Comparison of ENCODE assay signal across 8 cellular contexts in genomic region chr13:43878897-43879322, GRCh38. TPM values are rescaled to one million over a fixed set of nuclear protein-coding genes. Genes with fewer than 3 reads are reported as not detected.
DNase-seq lines count a peak whose midpoint lies in the region; ATAC-seq and TF ChIP-seq lines count a peak whose summit lies in the region.

No MANE protein-coding gene starts in this region.

- H3K4me2 ChIP-seq in PC-3 (ENCODE audit: low read length) = peak overlapping the region; percentile 99

- peaks cover 18% of the 10 kb centered on the region for H3K79me2 ChIP-seq in PC-3 (ENCODE audit: low read length)

- H3K27me3 ChIP-seq in PC-3 (ENCODE audit: low read length) (no peaks in the 10 kb centered on the region), brain microvascular endothelial cell (replicated peaks) (no peaks in the 10 kb centered on the region)

- in situ Hi-C loops in brain microvascular endothelial cell (cut with HindIII; ENCODE audit: low pct_ligation_motif_present, low sequenced_read_pairs) = no loop called here

- peak overlapping the region; percentile 76 for H3K27ac ChIP-seq in PC-3 (ENCODE audit: low read length)
- peak overlapping the region; percentile 93 for H3K27ac ChIP-seq in brain microvascular endothelial cell

- intact Hi-C loops in PC-3 (cut with micrococcal nuclease) = loop anchor here (2.0 to 10.0 kb wide), 4 partner anchors 74 to 792 kb away; no protein-coding TSS in a partner anchor

- H3K4me1 ChIP-seq in PC-3 (ENCODE audit: insufficient read depth, low read length) = peaks cover 45% of the 10 kb centered on the region

- peak; percentile 32 for ATAC-seq in GM18502 (IDR thresholded peaks at IDR 0.05; ENCODE audit: poor library complexity, unreplicated experiment)
- peak; percentile 26 for ATAC-seq in HG02938 (IDR thresholded peaks at IDR 0.05; ENCODE audit: unreplicated experiment)
- peak; percentile 44 for ATAC-seq in PC-3

- CTCF ChIA-PET in PC-3 (lab: Charles Lee) = no interaction called here

- no peaks in the 10 kb centered on the region for H3K9me2 ChIP-seq in PC-3 (replicated peaks; ENCODE audit: low read length)

- H3K4me3 ChIP-seq in PC-3 (ENCODE audit: low read length) (peak overlapping the region; percentile 70), brain microvascular endothelial cell (ENCODE audit: low read depth, low read length) (peak overlapping the region; percentile 78), iPS-11a (ENCODE audit: low read depth, low read length) (peak overlapping the region; percentile 60)

- BruUV-seq in PC-3 (replicated peaks; lab: Mats Ljungman, UMichigan) = no TSS peak

- no peaks in the 10 kb centered on the region for H4K20me1 ChIP-seq in PC-3 (ENCODE audit: low read length)

- H2AFZ ChIP-seq in PC-3 (ENCODE audit: low read length) = peak overlapping the region; percentile 78

- DNase-seq in AG09319 (ENCODE audit: extremely low read depth, low read depth) (peak; percentile 58), PC-3 (peak; percentile 45), brain microvascular endothelial cell (peak; percentile 77), renal cortical epithelial cell (ENCODE audit: low read depth) (peak; percentile 76)
- DNase-seq in activated CD8-positive, alpha-beta memory T cell treated with anti-CD3 and anti-CD28 coated beads for 24 hours = no peak

- H3F3A ChIP-seq in PC-3 (ENCODE audit: low read length, unreplicated experiment) = no peaks in the 10 kb centered on the region

- H3K36me3 ChIP-seq in PC-3 (ENCODE audit: low read depth, low read length) = no peaks in the 10 kb centered on the region
- no peaks in the 10 kb centered on the region for H3K36me3 ChIP-seq in brain microvascular endothelial cell (replicated peaks)

- POLR2A ChIA-PET in PC-3 (lab: Charles Lee; ENCODE audit: unreplicated experiment) = interaction anchor here (0.5 to 0.7 kb wide), 5 partner anchors 66 to 1480 kb away, joined by 3 to 12 read pairs (median 7); no protein-coding TSS in a partner anchor

- TF ChIP-seq CTCF in AG09319 (IDR thresholded peaks at IDR 0.05; ENCODE audit: low read depth, low read length) (no peak), PC-3 (conservative IDR thresholded peaks at IDR 0.05; ENCODE audit: low read depth, low read length) (no peak), brain microvascular endothelial cell (IDR thresholded peaks at IDR 0.05; ENCODE audit: low read depth, low read length, missing control alignments) (no peak)

- H3K9ac ChIP-seq in PC-3 (ENCODE audit: low read length) = peak overlapping the region; percentile 94

- no peaks in the 10 kb centered on the region for H3K9me3 ChIP-seq in PC-3 (ENCODE audit: low read length)

RNA-seq across cellular contexts. Expression of gene CCDC122, which starts 0.6 kb away (rescaled TPM):
- total RNA-seq in PC-3 (2014; rRNA removed) (4.6 TPM in 2 replicates), renal cortical epithelial cell (8.2 and 10.2 TPM in 2 replicates)

RNA-seq across cellular contexts. Expression of gene LACC1, which starts 0.8 kb away (rescaled TPM):
- 0.86 and 1.2 TPM in 2 replicates for total RNA-seq in PC-3 (2014; rRNA removed)
- total RNA-seq in renal cortical epithelial cell = 16.4 and 26.6 TPM in 2 replicates
